10 cellular contexts compared by ENCODE assay signal in the genomic region with DNA sequence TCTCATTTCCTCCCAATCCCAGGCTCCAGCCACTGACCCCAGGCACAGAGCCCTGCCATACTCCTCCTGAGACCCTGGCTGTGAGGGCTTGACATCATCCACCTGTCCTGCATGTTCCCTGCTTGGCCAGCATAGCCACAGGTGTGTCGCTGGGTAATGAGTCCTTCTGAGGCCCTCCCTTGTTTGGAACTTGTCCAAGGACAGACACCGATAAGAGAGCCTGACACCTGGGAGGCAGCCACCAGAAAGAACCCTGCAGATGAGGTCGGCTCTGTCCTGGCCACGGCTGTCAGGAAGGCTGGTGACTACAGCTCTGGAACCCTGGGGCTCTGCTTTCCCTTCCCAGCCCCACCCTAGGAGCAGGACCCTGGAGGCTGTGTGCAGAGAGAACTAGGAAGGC. TPM values are rescaled to one million over a fixed set of nuclear protein-coding genes. Genes with fewer than 3 reads are reported as not detected.
A peak's percentile ranks its signal among the peaks of the same experiment; 100 is the strongest.
DNase-seq lines count a peak whose midpoint lies in the region; ATAC-seq and TF ChIP-seq lines count a peak whose summit lies in the region.
"Had no signal": no experiment of that assay in that cellular context is flagged by ENCODE, and none has a peak within 500 bp of the region (broad histone marks: within the 10 kb centered on the region; RNA-seq: fewer than 3 reads in every experiment).

No MANE protein-coding gene starts in this region.

- peak; percentile 6 for ATAC-seq in GM21515 (IDR thresholded peaks at IDR 0.05; ENCODE audit: unreplicated experiment)
- ATAC-seq in HG03280 (IDR thresholded peaks at IDR 0.05; ENCODE audit: unreplicated experiment): no peak
- no peak for ATAC-seq in GM19455 (IDR thresholded peaks at IDR 0.05; ENCODE audit: unreplicated experiment)
- ATAC-seq: SK-N-SH treated with all-trans-retinoic acid at 6 μM for 48 hours had no signal

- H3K27ac Mint-ChIP-seq in immature natural killer cell: peak overlapping the region; percentile 90 to 96 (median 94)

- H3K4me1 Mint-ChIP-seq in immature natural killer cell: peaks cover 57 to 66% of the 10 kb centered on the region in 2 donors

- peaks cover 4 to 23% (median 10%) of the 10 kb centered on the region in 3 donors for H3K36me3 Mint-ChIP-seq in immature natural killer cell

- H3K9me3 Mint-ChIP-seq in immature natural killer cell: no peaks in the 10 kb centered on the region

- peak overlapping the region in 3 of 5 donors; percentile 74 to 86 (median 80) for H3K4me3 Mint-ChIP-seq in immature natural killer cell

- H3K27ac ChIP-seq in RWPE1: no peak overlapping the region; the same call in 1 of the 2 replicates

- H3K27me3 Mint-ChIP-seq in immature natural killer cell (ENCODE audit: low read depth in 3 of 3): peaks cover 2 to 8% (median 7%) of the 10 kb centered on the region in 3 donors

- CTCF ChIA-PET in RWPE1 (lab: Yijun Ruan, JAX): interaction anchor here (2.8 kb wide), 1 partner anchor 372 kb away, joined by 25 read pairs; no protein-coding TSS in a partner anchor

- no peak for TF ChIP-seq CTCF in RWPE1 (conservative IDR thresholded peaks at IDR 0.05; ENCODE audit: low read depth)

- DNase-seq in COLO668 (lab: John Stamatoyannopoulos, UW; ENCODE audit: unreplicated experiment) (peak; percentile 91), NCI-H2107 (lab: John Stamatoyannopoulos, UW) (peak; percentile 75), immature natural killer cell (no peak), RWPE1 (ENCODE audit: low spot score) (no peak)
- no peak for DNase-seq in activated T-cell treated with anti-CD3 and anti-CD28 coated beads, Interleukin-2, amount 50 U/mL, for 48 hours
- DNase-seq: stimulated activated CD4-positive, alpha-beta T cell treated with anti-CD3 and anti-CD28 coated beads, Interleukin-1b, Interleukin-23, amount 100 ng/mL, for 48 hours had no signal

- POLR2A ChIA-PET in RWPE1 (lab: Yijun Ruan, JAX; ENCODE audit: low non-redundant PET): no interaction called here

RNA-seq across cellular contexts. Expression of gene TMEM63A, which starts 34.6 kb away (rescaled TPM):
- polyA plus RNA-seq in immature natural killer cell: 10 to 100 TPM; 10.1 to 27.4 (median 11.1) TPM

RNA-seq across cellular contexts. Expression of gene EPHX1, which starts 37.7 kb away (rescaled TPM):
- 1 to 10 TPM in 2 of 3 donors, under 1 TPM in 1; 0.86 to 2.4 (median 1.5) TPM for polyA plus RNA-seq in immature natural killer cell

RNA-seq across cellular contexts. Expression of gene LEFTY1, which starts 41.3 kb away (rescaled TPM):
- not detected for polyA plus RNA-seq in immature natural killer cell

Comparison
In these comparisons a context has a peak if more than half of its experiments do, and no peak if none do; other contexts are left out.
1. DNase-seq: peak in COLO668 (single experiment) and NCI-H2107 (single experiment); none in immature natural killer cell (0 of 3), RWPE1 (single experiment) and activated T-cell treated with anti-CD3 and anti-CD28 coated beads, Interleukin-2, amount 50 U/mL, for 48 hours (0 of 2).